In the genomic region with DNA sequence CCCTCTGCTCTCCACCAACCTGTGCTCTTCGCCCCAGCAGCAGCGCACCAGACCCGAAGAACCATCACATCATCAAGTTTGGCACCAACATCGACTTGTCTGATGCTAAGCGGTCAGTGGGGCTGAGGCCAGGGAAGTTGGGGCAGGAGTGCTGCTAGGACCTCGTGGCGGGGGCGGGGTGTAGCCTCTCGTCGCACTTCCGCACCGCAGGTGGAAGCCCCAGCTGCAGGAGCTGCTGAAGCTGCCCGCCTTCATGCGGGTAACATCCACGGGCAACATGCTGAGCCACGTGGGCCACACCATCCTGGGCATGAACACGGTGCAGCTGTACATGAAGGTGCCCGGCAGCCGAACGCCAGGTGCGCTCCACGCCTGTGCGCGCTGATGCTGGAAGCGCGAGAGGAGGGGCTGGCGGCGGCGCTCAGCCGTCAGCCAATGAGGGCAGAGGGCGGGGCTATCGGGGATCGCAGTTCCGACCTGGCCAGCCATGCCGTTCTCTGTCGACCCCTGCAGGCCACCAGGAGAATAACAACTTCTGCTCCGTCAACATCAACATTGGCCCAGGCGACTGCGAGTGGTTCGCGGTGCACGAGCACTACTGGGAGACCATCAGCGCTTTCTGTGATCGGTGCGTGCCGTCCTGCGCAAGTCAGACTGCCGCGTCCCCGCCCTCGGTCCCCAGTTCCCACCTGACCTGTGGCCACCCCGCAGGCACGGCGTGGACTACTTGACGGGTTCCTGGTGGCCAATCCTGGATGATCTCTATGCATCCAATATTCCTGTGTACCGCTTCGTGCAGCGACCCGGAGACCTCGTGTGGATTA, we compare ENCODE assay signal across 8 cellular contexts.
DNase-seq lines count a peak whose midpoint lies in the region; ATAC-seq and TF ChIP-seq lines count a peak whose summit lies in the region.

No MANE protein-coding gene starts in this region.

- no peaks in the 10 kb centered on the region for H3K27me3 ChIP-seq in DOHH2 (ENCODE audit: control insufficient read depth, low read length)

- H3K9me2 ChIP-seq in DOHH2 (replicated peaks; ENCODE audit: control insufficient read depth, low read length) = no peaks in the 10 kb centered on the region

- H3F3A ChIP-seq in DOHH2 (ENCODE audit: control insufficient read depth, insufficient read depth) = peaks cover 34% of the 10 kb centered on the region

- H3K27ac ChIP-seq in DOHH2 (ENCODE audit: low read depth, low read length) = peak overlapping the region; percentile 27

- H3K4me1 Mint-ChIP-seq in nephron progenitor cell = peaks cover 21% of the 10 kb centered on the region
- H3K4me1 Mint-ChIP-seq in stimulated activated naive CD8-positive, alpha-beta T cell treated with anti-CD3 and anti-CD28 coated beads, Interleukin-15, amount 100 ng/mL, for 72 hours = peaks cover 68% of the 10 kb centered on the region

- peaks cover 82% of the 10 kb centered on the region for H3K36me3 ChIP-seq in DOHH2 (ENCODE audit: control insufficient read depth, low read length)

- H3K27ac Mint-ChIP-seq in nephron progenitor cell = no peak overlapping the region
- H3K27ac Mint-ChIP-seq in stimulated activated naive CD8-positive, alpha-beta T cell treated with anti-CD3 and anti-CD28 coated beads, Interleukin-15, amount 100 ng/mL, for 72 hours = peak overlapping the region in 1 of 2 donors; percentile 88

- peak overlapping the region; percentile 76 for H3K4me2 ChIP-seq in DOHH2 (ENCODE audit: low read length)

- no peaks in the 10 kb centered on the region for H3K9me3 Mint-ChIP-seq in nephron progenitor cell
- no peaks in the 10 kb centered on the region for H3K9me3 Mint-ChIP-seq in stimulated activated naive CD8-positive, alpha-beta T cell treated with anti-CD3 and anti-CD28 coated beads, Interleukin-15, amount 100 ng/mL, for 72 hours

- peaks cover 37% of the 10 kb centered on the region for H3K4me1 ChIP-seq in DOHH2 (ENCODE audit: control insufficient read depth, low read length)

- H3K79me2 ChIP-seq in DOHH2 (ENCODE audit: control insufficient read depth, low read length) = peaks cover 41% of the 10 kb centered on the region

- peaks cover 7% of the 10 kb centered on the region; the same call in 1 of the 2 replicates for H4K20me1 ChIP-seq in DOHH2 (ENCODE audit: control insufficient read depth, insufficient read depth, low read depth, low read length)

- ATAC-seq in GM21526 (IDR thresholded peaks at IDR 0.05; ENCODE audit: low FRiP score, unreplicated experiment) = peak; percentile 49
- ATAC-seq in stimulated activated naive CD8-positive, alpha-beta T cell treated with anti-CD3 and anti-CD28 coated beads, Interleukin-15, amount 100 ng/mL, for 72 hours = peak; percentile 88

- peak overlapping the region; percentile 68 for H3K4me3 ChIP-seq in DOHH2 (ENCODE audit: low read length)
- H3K4me3 ChIP-seq in fibroblast of pulmonary artery (replicated peaks; ENCODE audit: low read depth, low read length) = no peak overlapping the region

- H3K9me3 ChIP-seq in DOHH2 (ENCODE audit: control insufficient read depth, insufficient read depth, low read length) = no peaks in the 10 kb centered on the region

- peak; percentile 91 for TF ChIP-seq CTCF in DOHH2 (IDR thresholded peaks at IDR 0.05; ENCODE audit: low read depth, low read length, poor library complexity, severe bottlenecking)
- peak; percentile 84 for TF ChIP-seq CTCF in fibroblast of pulmonary artery (IDR thresholded peaks at IDR 0.05; ENCODE audit: low read length, missing control alignments)
- TF ChIP-seq CTCF in nephron progenitor cell (IDR thresholded peaks at IDR 0.05) = peak; percentile 96

- DNase-seq in HuH-7.5 (ENCODE audit: low spot score) (peak; percentile 70), RKO (ENCODE audit: low spot score) (peak; percentile 68), fibroblast of pulmonary artery (ENCODE audit: low read depth) (peak; percentile 89), nephron progenitor cell (peak; percentile 97)
- peak; percentile 90 for DNase-seq in activated T-helper 9 cell treated with anti-CD3 and anti-CD28 coated beads, Interleukin-2, amount 50 U/mL, for 16 hours (ENCODE audit: low read depth)
- DNase-seq in stimulated activated naive CD8-positive, alpha-beta T cell treated with anti-CD3 and anti-CD28 coated beads, Interleukin-15, amount 100 ng/mL, for 72 hours = peak; percentile 90 to 91

- H3K27me3 Mint-ChIP-seq in nephron progenitor cell (ENCODE audit: low read depth, poor library complexity) = peaks cover 16% of the 10 kb centered on the region
- H3K27me3 Mint-ChIP-seq in stimulated activated naive CD8-positive, alpha-beta T cell treated with anti-CD3 and anti-CD28 coated beads, Interleukin-15, amount 100 ng/mL, for 72 hours = no peaks in the 10 kb centered on the region

- peaks cover 42% of the 10 kb centered on the region for H3K36me3 Mint-ChIP-seq in nephron progenitor cell (ENCODE audit: low read depth)

- peak overlapping the region; percentile 36 for H3K4me3 Mint-ChIP-seq in nephron progenitor cell
- H3K4me3 Mint-ChIP-seq in stimulated activated naive CD8-positive, alpha-beta T cell treated with anti-CD3 and anti-CD28 coated beads, Interleukin-15, amount 100 ng/mL, for 72 hours = peak overlapping the region; percentile 47 to 79
